Comparison of ENCODE assay signal across 8 cellular contexts in genomic region chr4:114659386-114660008, GRCh38.
DNase-seq lines count a peak whose midpoint lies in the region; ATAC-seq and TF ChIP-seq lines count a peak whose summit lies in the region.

No MANE protein-coding gene starts in this region.

- peak; percentile 97 for ATAC-seq in GM21381 (IDR thresholded peaks at IDR 0.05; ENCODE audit: unreplicated experiment)
- ATAC-seq in HG03571 (IDR thresholded peaks at IDR 0.05; ENCODE audit: unreplicated experiment), result peak; percentile 91
- peak in 2 of 8 donors; percentile 72 to 88 for ATAC-seq in heart right ventricle
- ATAC-seq in HG02970 (IDR thresholded peaks at IDR 0.05; ENCODE audit: low FRiP score, unreplicated experiment), result no peak

- H3K36me3 ChIP-seq in heart right ventricle, result no peaks in the 10 kb centered on the region

- H3K4me3 ChIP-seq in heart right ventricle, result no peak overlapping the region
- no peak overlapping the region for H3K4me3 ChIP-seq in retinal pigment epithelial cell (ENCODE audit: low read length)

- no peaks in the 10 kb centered on the region for H3K36me3 Mint-ChIP-seq in activated naive CD8-positive, alpha-beta T cell treated with anti-CD3 and anti-CD28 coated beads for 36 hours

- no peaks in the 10 kb centered on the region for H3K4me1 ChIP-seq in heart right ventricle

- H3K4me3 Mint-ChIP-seq in activated naive CD8-positive, alpha-beta T cell treated with anti-CD3 and anti-CD28 coated beads for 36 hours, result no peak overlapping the region

- peaks cover 23% of the 10 kb centered on the region for H3K27me3 Mint-ChIP-seq in activated naive CD8-positive, alpha-beta T cell treated with anti-CD3 and anti-CD28 coated beads for 36 hours

- H3K27ac Mint-ChIP-seq in activated naive CD8-positive, alpha-beta T cell treated with anti-CD3 and anti-CD28 coated beads for 36 hours, result no peak overlapping the region

- no peak overlapping the region for H3K27ac ChIP-seq in heart right ventricle

- peak; percentile 38 for DNase-seq in GDM1 (lab: John Stamatoyannopoulos, UW)
- DNase-seq in NCI-H82 (lab: John Stamatoyannopoulos, UW), result peak; percentile 78
- peak; percentile 27 for DNase-seq in activated naive CD8-positive, alpha-beta T cell treated with anti-CD3 and anti-CD28 coated beads for 36 hours
- peak in 1 of 2 donors; percentile 8 for DNase-seq in heart right ventricle
- peak; percentile 36 for DNase-seq in retinal pigment epithelial cell (ENCODE audit: low read depth)

- H3K9me3 Mint-ChIP-seq in activated naive CD8-positive, alpha-beta T cell treated with anti-CD3 and anti-CD28 coated beads for 36 hours, result no peaks in the 10 kb centered on the region

- peak; percentile 37 to 80 (median 73) for TF ChIP-seq CTCF in heart right ventricle (IDR thresholded peaks at IDR 0.05)
- peak; percentile 96 for TF ChIP-seq CTCF in retinal pigment epithelial cell (conservative IDR thresholded peaks at IDR 0.05; ENCODE audit: low read depth, low read length)

- H3K9me3 ChIP-seq in heart right ventricle, result no peaks in the 10 kb centered on the region

- WGBS in heart right ventricle, 2 donors, result 2% methylated on average over 4 of the region's 4 CpGs

- H3K4me1 Mint-ChIP-seq in activated naive CD8-positive, alpha-beta T cell treated with anti-CD3 and anti-CD28 coated beads for 36 hours, result no peaks in the 10 kb centered on the region

- intact Hi-C loops in heart right ventricle (cut with DNase I), result loop anchor here in 9 of 10 donors (2.0 to 10.0 kb wide), 4 partner anchors 271 to 275 kb away; no protein-coding TSS in a partner anchor

- H3K27me3 ChIP-seq in heart right ventricle, result peaks cover 0 to 19% (median 0%) of the 10 kb centered on the region in 7 donors
